Comparison of ENCODE assay signal across 1 cellular context in the genomic region with DNA sequence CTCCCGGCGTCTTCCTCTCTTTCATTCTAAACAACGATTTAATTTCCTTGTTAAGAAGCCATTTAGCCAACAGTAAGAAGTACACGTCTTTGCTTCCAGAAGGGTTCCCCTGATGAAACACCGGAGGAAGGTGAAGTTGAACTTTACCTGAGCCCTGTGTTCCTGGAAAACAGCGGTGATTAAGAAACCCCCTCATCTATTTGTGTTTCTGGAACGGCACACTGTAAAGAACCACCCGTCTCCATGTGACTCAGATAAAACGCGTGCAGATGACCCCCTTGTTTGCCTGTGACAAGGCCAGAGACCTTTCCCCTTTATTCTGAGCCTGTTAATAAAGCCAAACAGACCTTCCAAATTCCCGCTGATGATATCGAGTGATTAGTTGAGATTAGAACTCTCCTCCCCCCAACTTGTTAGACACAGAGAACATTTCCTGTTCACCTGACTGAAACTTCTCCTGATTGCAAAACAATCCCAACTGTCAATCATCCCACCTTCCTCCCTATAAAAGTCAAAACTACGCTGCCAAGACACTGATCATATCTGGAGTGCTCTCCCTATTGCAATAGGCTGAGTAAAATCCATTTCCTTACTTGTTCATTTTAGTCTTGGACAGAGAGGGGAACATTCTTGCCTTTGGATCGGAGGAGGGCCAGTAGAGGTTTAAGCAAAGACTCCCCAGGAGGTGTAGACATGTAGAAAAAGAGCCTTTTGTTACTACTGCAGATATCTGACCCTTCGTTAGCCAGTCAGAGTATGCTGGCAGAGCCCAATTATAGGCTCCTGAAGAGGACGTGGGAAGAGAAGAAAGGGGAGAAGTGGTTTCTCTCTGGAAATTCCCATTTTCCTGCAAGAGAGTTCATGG.
TF ChIP-seq lines count a peak whose summit lies in the region.

No MANE protein-coding gene starts in this region.

TF ChIP-seq in HepG2, 621 proteins besides CTCF, POLR2A, EP300 and RAD21 (continued from another document and continues in another):
- TF ChIP-seq, protein P1, sequence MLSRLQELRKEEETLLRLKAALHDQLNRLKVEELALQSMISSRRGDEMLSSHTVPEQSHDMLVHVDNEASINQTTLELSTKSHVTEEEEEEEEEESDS (CRISPR knock-in tag; IDR thresholded peaks at IDR 0.05; ENCODE audit: borderline replicate concordance): peak; percentile 86; the same call in 1 of the 2 replicates
- TF ChIP-seq ZNF75D (CRISPR knock-in tag; IDR thresholded peaks at IDR 0.05; ENCODE audit: borderline replicate concordance) (no peak), NR2F2 (IDR thresholded peaks at IDR 0.05; ENCODE audit: borderline replicate concordance, low read depth) (0 out of 2 replicates have a peak, but pooled peaks have one; percentile 28), ARHGAP35 (CRISPR knock-in tag; IDR thresholded peaks at IDR 0.05; ENCODE audit: borderline replicate concordance) (0 out of 2 replicates have a peak, but pooled peaks have one; percentile 52), ZNF772 (CRISPR knock-in tag; IDR thresholded peaks at IDR 0.05) (peak; percentile 10; the same call in 1 of the 2 replicates), ZFP90 (CRISPR knock-in tag; IDR thresholded peaks at IDR 0.05; ENCODE audit: borderline replicate concordance) (peak; percentile 55; the same call in 1 of the 2 replicates), ZNF709 (CRISPR knock-in tag; IDR thresholded peaks at IDR 0.05) (peak; percentile 83; the same call in 1 of the 2 replicates), KAT8 (CRISPR knock-in tag; IDR thresholded peaks at IDR 0.05) (0 out of 2 replicates have a peak, but pooled peaks have one; percentile 2), SP140L (CRISPR knock-in tag; IDR thresholded peaks at IDR 0.05; ENCODE audit: borderline replicate concordance) (no peak), HOXA5 (CRISPR knock-in tag; IDR thresholded peaks at IDR 0.05) (0 out of 2 replicates have a peak, but pooled peaks have one; percentile 13), ZNF230 (CRISPR knock-in tag; IDR thresholded peaks at IDR 0.05) (no peak), CCAR2 (optimal IDR thresholded peaks at IDR 0.05; ENCODE audit: low read depth, low read length) (peak; percentile 16)
- TF ChIP-seq, protein P2, sequence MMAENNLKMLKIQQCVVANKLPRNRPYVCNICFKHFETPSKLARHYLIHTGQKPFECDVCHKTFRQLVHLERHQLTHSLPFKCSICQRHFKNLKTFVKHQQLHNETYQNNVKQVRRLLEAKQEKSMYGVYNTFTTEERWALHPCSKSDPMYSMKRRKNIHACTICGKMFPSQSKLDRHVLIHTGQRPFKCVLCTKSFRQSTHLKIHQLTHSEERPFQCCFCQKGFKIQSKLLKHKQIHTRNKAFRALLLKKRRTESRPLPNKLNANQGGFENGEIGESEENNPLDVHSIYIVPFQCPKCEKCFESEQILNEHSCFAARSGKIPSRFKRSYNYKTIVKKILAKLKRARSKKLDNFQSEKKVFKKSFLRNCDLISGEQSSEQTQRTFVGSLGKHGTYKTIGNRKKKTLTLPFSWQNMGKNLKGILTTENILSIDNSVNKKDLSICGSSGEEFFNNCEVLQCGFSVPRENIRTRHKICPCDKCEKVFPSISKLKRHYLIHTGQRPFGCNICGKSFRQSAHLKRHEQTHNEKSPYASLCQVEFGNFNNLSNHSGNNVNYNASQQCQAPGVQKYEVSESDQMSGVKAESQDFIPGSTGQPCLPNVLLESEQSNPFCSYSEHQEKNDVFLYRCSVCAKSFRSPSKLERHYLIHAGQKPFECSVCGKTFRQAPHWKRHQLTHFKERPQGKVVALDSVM (CRISPR knock-in tag; IDR thresholded peaks at IDR 0.05): peak; percentile 18; the same call in 1 of the 2 replicates
- TF ChIP-seq, protein P3, sequence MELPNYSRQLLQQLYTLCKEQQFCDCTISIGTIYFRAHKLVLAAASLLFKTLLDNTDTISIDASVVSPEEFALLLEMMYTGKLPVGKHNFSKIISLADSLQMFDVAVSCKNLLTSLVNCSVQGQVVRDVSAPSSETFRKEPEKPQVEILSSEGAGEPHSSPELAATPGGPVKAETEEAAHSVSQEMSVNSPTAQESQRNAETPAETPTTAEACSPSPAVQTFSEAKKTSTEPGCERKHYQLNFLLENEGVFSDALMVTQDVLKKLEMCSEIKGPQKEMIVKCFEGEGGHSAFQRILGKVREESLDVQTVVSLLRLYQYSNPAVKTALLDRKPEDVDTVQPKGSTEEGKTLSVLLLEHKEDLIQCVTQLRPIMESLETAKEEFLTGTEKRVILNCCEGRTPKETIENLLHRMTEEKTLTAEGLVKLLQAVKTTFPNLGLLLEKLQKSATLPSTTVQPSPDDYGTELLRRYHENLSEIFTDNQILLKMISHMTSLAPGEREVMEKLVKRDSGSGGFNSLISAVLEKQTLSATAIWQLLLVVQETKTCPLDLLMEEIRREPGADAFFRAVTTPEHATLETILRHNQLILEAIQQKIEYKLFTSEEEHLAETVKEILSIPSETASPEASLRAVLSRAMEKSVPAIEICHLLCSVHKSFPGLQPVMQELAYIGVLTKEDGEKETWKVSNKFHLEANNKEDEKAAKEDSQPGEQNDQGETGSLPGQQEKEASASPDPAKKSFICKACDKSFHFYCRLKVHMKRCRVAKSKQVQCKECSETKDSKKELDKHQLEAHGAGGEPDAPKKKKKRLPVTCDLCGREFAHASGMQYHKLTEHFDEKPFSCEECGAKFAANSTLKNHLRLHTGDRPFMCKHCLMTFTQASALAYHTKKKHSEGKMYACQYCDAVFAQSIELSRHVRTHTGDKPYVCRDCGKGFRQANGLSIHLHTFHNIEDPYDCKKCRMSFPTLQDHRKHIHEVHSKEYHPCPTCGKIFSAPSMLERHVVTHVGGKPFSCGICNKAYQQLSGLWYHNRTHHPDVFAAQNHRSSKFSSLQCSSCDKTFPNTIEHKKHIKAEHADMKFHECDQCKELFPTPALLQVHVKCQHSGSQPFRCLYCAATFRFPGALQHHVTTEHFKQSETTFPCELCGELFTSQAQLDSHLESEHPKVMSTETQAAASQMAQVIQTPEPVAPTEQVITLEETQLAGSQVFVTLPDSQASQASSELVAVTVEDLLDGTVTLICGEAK (IDR thresholded peaks at IDR 0.05): no peak
- TF ChIP-seq, protein P3 (CRISPR knock-in tag; IDR thresholded peaks at IDR 0.05): no peak
- TF ChIP-seq, protein P4, sequence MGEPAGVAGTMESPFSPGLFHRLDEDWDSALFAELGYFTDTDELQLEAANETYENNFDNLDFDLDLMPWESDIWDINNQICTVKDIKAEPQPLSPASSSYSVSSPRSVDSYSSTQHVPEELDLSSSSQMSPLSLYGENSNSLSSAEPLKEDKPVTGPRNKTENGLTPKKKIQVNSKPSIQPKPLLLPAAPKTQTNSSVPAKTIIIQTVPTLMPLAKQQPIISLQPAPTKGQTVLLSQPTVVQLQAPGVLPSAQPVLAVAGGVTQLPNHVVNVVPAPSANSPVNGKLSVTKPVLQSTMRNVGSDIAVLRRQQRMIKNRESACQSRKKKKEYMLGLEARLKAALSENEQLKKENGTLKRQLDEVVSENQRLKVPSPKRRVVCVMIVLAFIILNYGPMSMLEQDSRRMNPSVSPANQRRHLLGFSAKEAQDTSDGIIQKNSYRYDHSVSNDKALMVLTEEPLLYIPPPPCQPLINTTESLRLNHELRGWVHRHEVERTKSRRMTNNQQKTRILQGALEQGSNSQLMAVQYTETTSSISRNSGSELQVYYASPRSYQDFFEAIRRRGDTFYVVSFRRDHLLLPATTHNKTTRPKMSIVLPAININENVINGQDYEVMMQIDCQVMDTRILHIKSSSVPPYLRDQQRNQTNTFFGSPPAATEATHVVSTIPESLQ (CRISPR knock-in tag; conservative IDR thresholded peaks at IDR 0.05): 0 out of 2 replicates have a peak, but pooled peaks have one; percentile 30
- TF ChIP-seq, protein P5, sequence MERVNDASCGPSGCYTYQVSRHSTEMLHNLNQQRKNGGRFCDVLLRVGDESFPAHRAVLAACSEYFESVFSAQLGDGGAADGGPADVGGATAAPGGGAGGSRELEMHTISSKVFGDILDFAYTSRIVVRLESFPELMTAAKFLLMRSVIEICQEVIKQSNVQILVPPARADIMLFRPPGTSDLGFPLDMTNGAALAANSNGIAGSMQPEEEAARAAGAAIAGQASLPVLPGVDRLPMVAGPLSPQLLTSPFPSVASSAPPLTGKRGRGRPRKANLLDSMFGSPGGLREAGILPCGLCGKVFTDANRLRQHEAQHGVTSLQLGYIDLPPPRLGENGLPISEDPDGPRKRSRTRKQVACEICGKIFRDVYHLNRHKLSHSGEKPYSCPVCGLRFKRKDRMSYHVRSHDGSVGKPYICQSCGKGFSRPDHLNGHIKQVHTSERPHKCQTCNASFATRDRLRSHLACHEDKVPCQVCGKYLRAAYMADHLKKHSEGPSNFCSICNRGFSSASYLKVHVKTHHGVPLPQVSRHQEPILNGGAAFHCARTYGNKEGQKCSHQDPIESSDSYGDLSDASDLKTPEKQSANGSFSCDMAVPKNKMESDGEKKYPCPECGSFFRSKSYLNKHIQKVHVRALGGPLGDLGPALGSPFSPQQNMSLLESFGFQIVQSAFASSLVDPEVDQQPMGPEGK (CRISPR knock-in tag; IDR thresholded peaks at IDR 0.05): peak; percentile 45; the same call in 1 of the 2 replicates
- TF ChIP-seq, protein P6, sequence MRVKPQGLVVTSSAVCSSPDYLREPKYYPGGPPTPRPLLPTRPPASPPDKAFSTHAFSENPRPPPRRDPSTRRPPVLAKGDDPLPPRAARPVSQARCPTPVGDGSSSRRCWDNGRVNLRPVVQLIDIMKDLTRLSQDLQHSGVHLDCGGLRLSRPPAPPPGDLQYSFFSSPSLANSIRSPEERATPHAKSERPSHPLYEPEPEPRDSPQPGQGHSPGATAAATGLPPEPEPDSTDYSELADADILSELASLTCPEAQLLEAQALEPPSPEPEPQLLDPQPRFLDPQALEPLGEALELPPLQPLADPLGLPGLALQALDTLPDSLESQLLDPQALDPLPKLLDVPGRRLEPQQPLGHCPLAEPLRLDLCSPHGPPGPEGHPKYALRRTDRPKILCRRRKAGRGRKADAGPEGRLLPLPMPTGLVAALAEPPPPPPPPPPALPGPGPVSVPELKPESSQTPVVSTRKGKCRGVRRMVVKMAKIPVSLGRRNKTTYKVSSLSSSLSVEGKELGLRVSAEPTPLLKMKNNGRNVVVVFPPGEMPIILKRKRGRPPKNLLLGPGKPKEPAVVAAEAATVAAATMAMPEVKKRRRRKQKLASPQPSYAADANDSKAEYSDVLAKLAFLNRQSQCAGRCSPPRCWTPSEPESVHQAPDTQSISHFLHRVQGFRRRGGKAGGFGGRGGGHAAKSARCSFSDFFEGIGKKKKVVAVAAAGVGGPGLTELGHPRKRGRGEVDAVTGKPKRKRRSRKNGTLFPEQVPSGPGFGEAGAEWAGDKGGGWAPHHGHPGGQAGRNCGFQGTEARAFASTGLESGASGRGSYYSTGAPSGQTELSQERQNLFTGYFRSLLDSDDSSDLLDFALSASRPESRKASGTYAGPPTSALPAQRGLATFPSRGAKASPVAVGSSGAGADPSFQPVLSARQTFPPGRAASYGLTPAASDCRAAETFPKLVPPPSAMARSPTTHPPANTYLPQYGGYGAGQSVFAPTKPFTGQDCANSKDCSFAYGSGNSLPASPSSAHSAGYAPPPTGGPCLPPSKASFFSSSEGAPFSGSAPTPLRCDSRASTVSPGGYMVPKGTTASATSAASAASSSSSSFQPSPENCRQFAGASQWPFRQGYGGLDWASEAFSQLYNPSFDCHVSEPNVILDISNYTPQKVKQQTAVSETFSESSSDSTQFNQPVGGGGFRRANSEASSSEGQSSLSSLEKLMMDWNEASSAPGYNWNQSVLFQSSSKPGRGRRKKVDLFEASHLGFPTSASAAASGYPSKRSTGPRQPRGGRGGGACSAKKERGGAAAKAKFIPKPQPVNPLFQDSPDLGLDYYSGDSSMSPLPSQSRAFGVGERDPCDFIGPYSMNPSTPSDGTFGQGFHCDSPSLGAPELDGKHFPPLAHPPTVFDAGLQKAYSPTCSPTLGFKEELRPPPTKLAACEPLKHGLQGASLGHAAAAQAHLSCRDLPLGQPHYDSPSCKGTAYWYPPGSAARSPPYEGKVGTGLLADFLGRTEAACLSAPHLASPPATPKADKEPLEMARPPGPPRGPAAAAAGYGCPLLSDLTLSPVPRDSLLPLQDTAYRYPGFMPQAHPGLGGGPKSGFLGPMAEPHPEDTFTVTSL (CRISPR knock-in tag; IDR thresholded peaks at IDR 0.05; ENCODE audit: borderline replicate concordance): 0 out of 2 replicates have a peak, but pooled peaks have one; percentile 32
- TF ChIP-seq, protein P7, sequence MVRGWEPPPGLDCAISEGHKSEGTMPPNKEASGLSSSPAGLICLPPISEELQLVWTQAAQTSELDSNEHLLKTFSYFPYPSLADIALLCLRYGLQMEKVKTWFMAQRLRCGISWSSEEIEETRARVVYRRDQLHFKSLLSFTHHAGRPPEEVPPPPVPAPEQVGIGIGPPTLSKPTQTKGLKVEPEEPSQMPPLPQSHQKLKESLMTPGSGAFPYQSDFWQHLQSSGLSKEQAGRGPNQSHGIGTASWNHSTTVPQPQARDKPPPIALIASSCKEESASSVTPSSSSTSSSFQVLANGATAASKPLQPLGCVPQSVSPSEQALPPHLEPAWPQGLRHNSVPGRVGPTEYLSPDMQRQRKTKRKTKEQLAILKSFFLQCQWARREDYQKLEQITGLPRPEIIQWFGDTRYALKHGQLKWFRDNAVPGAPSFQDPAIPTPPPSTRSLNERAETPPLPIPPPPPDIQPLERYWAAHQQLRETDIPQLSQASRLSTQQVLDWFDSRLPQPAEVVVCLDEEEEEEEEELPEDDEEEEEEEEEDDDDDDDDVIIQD (CRISPR knock-in tag; IDR thresholded peaks at IDR 0.05; ENCODE audit: low read depth): 0 out of 2 replicates have a peak, but pooled peaks have one; percentile 13
